ENCODE assay signal across 1 cellular context in the genomic region with DNA sequence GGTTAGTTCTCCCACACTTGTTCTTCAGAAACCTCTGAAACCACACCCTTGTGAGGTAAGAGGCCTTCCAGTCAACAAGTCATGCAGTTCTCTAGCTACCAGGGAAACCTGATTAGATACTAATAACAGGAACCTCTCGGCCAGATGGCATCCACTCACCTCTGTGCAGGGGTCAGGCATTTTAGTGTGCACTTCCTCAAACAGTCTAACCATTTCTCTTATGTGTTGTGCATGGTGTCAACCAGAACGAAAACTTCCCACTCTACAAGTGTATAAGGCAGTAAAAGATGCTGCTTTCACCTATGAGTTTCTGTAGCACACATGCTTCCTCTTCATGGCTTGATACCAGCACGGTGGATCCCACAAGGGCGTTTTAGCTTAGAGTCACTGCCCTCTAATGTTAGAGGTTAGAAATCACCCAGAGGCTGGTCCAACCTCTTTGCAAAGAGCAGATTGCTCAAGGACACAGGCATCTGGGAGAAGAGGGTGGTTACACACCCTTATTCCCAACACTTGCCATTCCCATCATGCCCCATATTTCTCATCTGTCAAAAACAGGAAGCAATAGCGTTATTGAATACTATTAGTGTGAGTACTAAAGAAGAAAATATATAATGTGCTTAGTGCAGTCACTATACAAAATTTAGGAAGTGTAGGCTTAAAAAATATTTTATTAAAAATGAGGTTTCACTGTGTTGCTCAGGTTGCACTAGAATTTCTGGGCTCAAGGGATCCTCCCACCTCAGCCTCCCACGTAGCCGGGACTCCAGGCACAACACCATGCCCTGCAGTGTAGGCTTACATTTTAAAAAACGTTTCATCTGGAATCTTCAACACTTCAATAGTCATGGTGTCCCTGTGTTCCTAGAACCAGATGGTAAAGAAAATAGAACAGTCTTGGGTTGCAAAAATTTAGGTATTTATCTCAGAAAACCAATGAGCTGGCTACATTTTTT.
TF ChIP-seq lines count a peak whose summit lies in the region.

No MANE protein-coding gene starts in this region.

TF ChIP-seq in neural cell, 6 proteins besides CTCF, POLR2A, EP300 and RAD21:
- TF ChIP-seq, protein P1, sequence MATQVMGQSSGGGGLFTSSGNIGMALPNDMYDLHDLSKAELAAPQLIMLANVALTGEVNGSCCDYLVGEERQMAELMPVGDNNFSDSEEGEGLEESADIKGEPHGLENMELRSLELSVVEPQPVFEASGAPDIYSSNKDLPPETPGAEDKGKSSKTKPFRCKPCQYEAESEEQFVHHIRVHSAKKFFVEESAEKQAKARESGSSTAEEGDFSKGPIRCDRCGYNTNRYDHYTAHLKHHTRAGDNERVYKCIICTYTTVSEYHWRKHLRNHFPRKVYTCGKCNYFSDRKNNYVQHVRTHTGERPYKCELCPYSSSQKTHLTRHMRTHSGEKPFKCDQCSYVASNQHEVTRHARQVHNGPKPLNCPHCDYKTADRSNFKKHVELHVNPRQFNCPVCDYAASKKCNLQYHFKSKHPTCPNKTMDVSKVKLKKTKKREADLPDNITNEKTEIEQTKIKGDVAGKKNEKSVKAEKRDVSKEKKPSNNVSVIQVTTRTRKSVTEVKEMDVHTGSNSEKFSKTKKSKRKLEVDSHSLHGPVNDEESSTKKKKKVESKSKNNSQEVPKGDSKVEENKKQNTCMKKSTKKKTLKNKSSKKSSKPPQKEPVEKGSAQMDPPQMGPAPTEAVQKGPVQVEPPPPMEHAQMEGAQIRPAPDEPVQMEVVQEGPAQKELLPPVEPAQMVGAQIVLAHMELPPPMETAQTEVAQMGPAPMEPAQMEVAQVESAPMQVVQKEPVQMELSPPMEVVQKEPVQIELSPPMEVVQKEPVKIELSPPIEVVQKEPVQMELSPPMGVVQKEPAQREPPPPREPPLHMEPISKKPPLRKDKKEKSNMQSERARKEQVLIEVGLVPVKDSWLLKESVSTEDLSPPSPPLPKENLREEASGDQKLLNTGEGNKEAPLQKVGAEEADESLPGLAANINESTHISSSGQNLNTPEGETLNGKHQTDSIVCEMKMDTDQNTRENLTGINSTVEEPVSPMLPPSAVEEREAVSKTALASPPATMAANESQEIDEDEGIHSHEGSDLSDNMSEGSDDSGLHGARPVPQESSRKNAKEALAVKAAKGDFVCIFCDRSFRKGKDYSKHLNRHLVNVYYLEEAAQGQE (IDR thresholded peaks at IDR 0.05; ENCODE audit: borderline replicate concordance), result no peak
- TF ChIP-seq MXI1 (conservative IDR thresholded peaks at IDR 0.05; ENCODE audit: poor library complexity, severe bottlenecking) (no peak), TAF1 (IDR thresholded peaks at IDR 0.05; ENCODE audit: low read depth) (no peak), POLR2AphosphoS5 (IDR thresholded peaks at IDR 0.05) (no peak), EZH2 (IDR thresholded peaks at IDR 0.05; ENCODE audit: borderline replicate concordance, insufficient read depth, low read length, poor library complexity, severe bottlenecking) (no peak), SMC3 (conservative IDR thresholded peaks at IDR 0.05; ENCODE audit: poor library complexity) (no peak)
TF ChIP-seq in neural cell: peak in this region for 0.
